In the genomic region with DNA sequence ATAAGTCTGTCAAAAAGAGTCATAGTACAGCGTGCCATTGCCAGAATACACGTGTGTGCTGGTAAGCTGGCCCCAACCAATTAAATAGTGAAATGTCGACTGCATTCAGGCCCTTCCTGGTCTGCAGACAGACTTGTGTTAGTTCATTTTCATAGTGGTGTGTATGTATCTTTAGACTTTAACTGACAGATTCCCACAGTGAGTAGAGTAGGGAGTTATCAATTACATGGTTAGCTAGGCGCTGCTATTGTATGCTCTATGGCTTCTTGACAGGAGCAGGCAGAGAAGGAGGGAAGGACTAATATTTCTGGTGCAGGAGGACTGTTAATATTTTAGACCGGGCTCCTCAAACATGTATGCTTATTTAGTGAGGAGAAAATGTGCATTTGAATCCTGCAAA, we compare ENCODE assay signal across 28 cellular contexts.
A peak's percentile ranks its signal among the peaks of the same experiment; 100 is the strongest.
DNase-seq lines count a peak whose midpoint lies in the region; ATAC-seq, FAIRE-seq and TF ChIP-seq lines count a peak whose summit lies in the region.
"Had no signal": no experiment of that assay in that cellular context is flagged by ENCODE, and none has a peak within 500 bp of the region (broad histone marks: within the 10 kb centered on the region; RNA-seq: fewer than 3 reads in every experiment).

No MANE protein-coding gene starts in this region.

- DNase-seq in adipocyte (ENCODE audit: low read depth) (no peak), neural progenitor cell (ENCODE audit: low spot score) (no peak), omental fat pad (ENCODE audit: low spot score) (no peak), pancreas (no peak), BE2C (no peak), MV-4-11 (lab: John Stamatoyannopoulos, UW) (no peak)
- DNase-seq: AML-193; C1 segment of cervical spinal cord; CD4-positive, alpha-beta memory T cell; CD4-positive, CD25-positive, alpha-beta regulatory T cell; CD8-positive, alpha-beta memory T cell; COR-L47; DMS 273 treated with DMSO at 0.1 percent for 48 hours; DMS153; DMS53; DMS79; DND-41; EL; GDM1 had no signal

- no peaks in the 10 kb centered on the region for H3K36me3 Mint-ChIP-seq in neural progenitor cell
- H3K36me3 Mint-ChIP-seq: CD14-positive monocyte had no signal

- H3K9me3 ChIP-seq in adipocyte (ENCODE audit: control insufficient read depth, low read length): peaks cover 4% of the 10 kb centered on the region
- H3K9me3 ChIP-seq in neural cell (ENCODE audit: low read length): no peaks in the 10 kb centered on the region
- no peaks in the 10 kb centered on the region for H3K9me3 ChIP-seq in neural progenitor cell (ENCODE audit: low read depth)
- no peaks in the 10 kb centered on the region for H3K9me3 ChIP-seq in pancreas
- H3K9me3 ChIP-seq in BE2C: no peaks in the 10 kb centered on the region
- H3K9me3 ChIP-seq: A549, BLaER1 had no signal

- no peak overlapping the region for H3K4me3 Mint-ChIP-seq in neural progenitor cell
- H3K4me3 Mint-ChIP-seq: B cell; CD14-positive monocyte; CD4-positive, alpha-beta memory T cell; CD4-positive, CD25-positive, alpha-beta regulatory T cell; CD8-positive, alpha-beta memory T cell had no signal

- H3K9ac ChIP-seq in adipocyte (ENCODE audit: low read length) (peak overlapping the region; percentile 0), neural cell (ENCODE audit: low read length) (no peak overlapping the region), neural progenitor cell (no peak overlapping the region)
- H3K9ac ChIP-seq: BLaER1 had no signal

- FAIRE-seq in pancreas (lab: Jason Lieb, UNC): no peak
- FAIRE-seq: A549, GM12878, GM12892, GM18507 had no signal

- TF ChIP-seq CTCF in neural cell (IDR thresholded peaks at IDR 0.05; ENCODE audit: poor library complexity, severe bottlenecking) (no peak), neural progenitor cell (IDR thresholded peaks at IDR 0.05) (no peak), omental fat pad (IDR thresholded peaks at IDR 0.05) (no peak), pancreas (IDR thresholded peaks at IDR 0.05) (no peak), BE2C (IDR thresholded peaks at IDR 0.05; ENCODE audit: low read depth, low read length) (no peak)

- intact Hi-C loops in pancreas (cut with DNase I): no loop called here

- H3K9me3 Mint-ChIP-seq in neural progenitor cell: peaks cover 8% of the 10 kb centered on the region

- H4K20me1 ChIP-seq in neural cell (ENCODE audit: insufficient read depth) (no peaks in the 10 kb centered on the region), neural progenitor cell (ENCODE audit: low read depth) (no peaks in the 10 kb centered on the region)
- H4K20me1 ChIP-seq: BLaER1 had no signal

- H3K27ac ChIP-seq in neural cell (ENCODE audit: low read length): peak overlapping the region; percentile 42
- no peak overlapping the region for H3K27ac ChIP-seq in neural progenitor cell
- H3K27ac ChIP-seq in pancreas: no peak overlapping the region
- H3K27ac ChIP-seq: 22Rv1, A549, BLaER1 had no signal

- H3K4me1 Mint-ChIP-seq in neural progenitor cell: peaks cover 17% of the 10 kb centered on the region
- H3K4me1 Mint-ChIP-seq: B cell; CD14-positive monocyte; CD4-positive, CD25-positive, alpha-beta regulatory T cell; CD8-positive, alpha-beta memory T cell had no signal

- H2AFZ ChIP-seq in neural cell (ENCODE audit: low read depth, low read length): no peak overlapping the region
- no peak overlapping the region for H2AFZ ChIP-seq in neural progenitor cell (replicated peaks)

- H3K27me3 ChIP-seq in adipocyte (replicated peaks; ENCODE audit: control insufficient read depth, insufficient read depth, low read length): no peaks in the 10 kb centered on the region
- H3K27me3 ChIP-seq in neural cell (ENCODE audit: insufficient read depth, low read depth, low read length): no peaks in the 10 kb centered on the region
- no peaks in the 10 kb centered on the region for H3K27me3 ChIP-seq in neural progenitor cell
- no peaks in the 10 kb centered on the region for H3K27me3 ChIP-seq in pancreas
- H3K27me3 ChIP-seq in BE2C: no peaks in the 10 kb centered on the region
- H3K27me3 ChIP-seq: BLaER1 had no signal

- H3K27ac Mint-ChIP-seq in neural progenitor cell: peak overlapping the region; percentile 12
- H3K27ac Mint-ChIP-seq: B cell; CD14-positive monocyte; CD4-positive, alpha-beta memory T cell; CD4-positive, CD25-positive, alpha-beta regulatory T cell; CD8-positive, alpha-beta memory T cell had no signal

- no peaks in the 10 kb centered on the region for H3K27me3 Mint-ChIP-seq in neural progenitor cell (ENCODE audit: insufficient read depth, low read depth)
- H3K27me3 Mint-ChIP-seq: B cell; CD4-positive, alpha-beta memory T cell; CD4-positive, CD25-positive, alpha-beta regulatory T cell; CD8-positive, alpha-beta memory T cell had no signal

- H3K79me2 ChIP-seq in neural cell (replicated peaks; ENCODE audit: insufficient read depth, low read length) (no peaks in the 10 kb centered on the region), neural progenitor cell (ENCODE audit: low read depth) (no peaks in the 10 kb centered on the region)

- H3K4me2 ChIP-seq in neural cell (ENCODE audit: low read length) (peak overlapping the region; percentile 42), neural progenitor cell (no peak overlapping the region)
- H3K4me2 ChIP-seq: A549, BLaER1 had no signal

- TF ChIP-seq RAD21 in neural cell (conservative IDR thresholded peaks at IDR 0.05): no peak

- H3F3A ChIP-seq in neural cell (ENCODE audit: insufficient read depth, low read length, poor library complexity, severe bottlenecking) (no peaks in the 10 kb centered on the region), neural progenitor cell (ENCODE audit: low read depth) (no peaks in the 10 kb centered on the region)

- H3K9me2 ChIP-seq in neural cell (ENCODE audit: insufficient read depth, low read length): no peaks in the 10 kb centered on the region

- H3K36me3 ChIP-seq in adipocyte (ENCODE audit: control insufficient read depth, insufficient read depth, low read length, severe bottlenecking) (no peaks in the 10 kb centered on the region), neural cell (ENCODE audit: insufficient read depth, low read length) (no peaks in the 10 kb centered on the region), neural progenitor cell (no peaks in the 10 kb centered on the region), pancreas (no peaks in the 10 kb centered on the region), BE2C (no peaks in the 10 kb centered on the region)
- H3K36me3 ChIP-seq: BLaER1 had no signal

- ATAC-seq in omental fat pad (ENCODE audit: low FRiP score) (peak; percentile 38), pancreas (no peak)
- ATAC-seq: A549, GM12878 had no signal

- peak; percentile 61 for TF ChIP-seq EP300 in neural cell (conservative IDR thresholded peaks at IDR 0.05; ENCODE audit: poor library complexity, severe bottlenecking)

- 84 to 91% methylated on average over 5 of the region's 5 CpGs for WGBS in pancreas, 2 donors

- H3K4me3 ChIP-seq in adipocyte (ENCODE audit: low read length) (no peak overlapping the region), neural cell (ENCODE audit: low read length) (no peak overlapping the region), neural progenitor cell (no peak overlapping the region), pancreas (no peak overlapping the region), BE2C (ENCODE audit: low read depth, low read length) (no peak overlapping the region)
- H3K4me3 ChIP-seq: A549, BLaER1, GM12878 had no signal

- H3K4me1 ChIP-seq in adipocyte (ENCODE audit: control insufficient read depth, insufficient read depth, low read length) (peaks cover 21% of the 10 kb centered on the region), neural progenitor cell (no peaks in the 10 kb centered on the region), pancreas (no peaks in the 10 kb centered on the region), BE2C (no peaks in the 10 kb centered on the region)
- H3K4me1 ChIP-seq: A549, BLaER1 had no signal

TF ChIP-seq in neural cell, 6 proteins besides CTCF, POLR2A, EP300 and RAD21:
- TF ChIP-seq, protein P1, sequence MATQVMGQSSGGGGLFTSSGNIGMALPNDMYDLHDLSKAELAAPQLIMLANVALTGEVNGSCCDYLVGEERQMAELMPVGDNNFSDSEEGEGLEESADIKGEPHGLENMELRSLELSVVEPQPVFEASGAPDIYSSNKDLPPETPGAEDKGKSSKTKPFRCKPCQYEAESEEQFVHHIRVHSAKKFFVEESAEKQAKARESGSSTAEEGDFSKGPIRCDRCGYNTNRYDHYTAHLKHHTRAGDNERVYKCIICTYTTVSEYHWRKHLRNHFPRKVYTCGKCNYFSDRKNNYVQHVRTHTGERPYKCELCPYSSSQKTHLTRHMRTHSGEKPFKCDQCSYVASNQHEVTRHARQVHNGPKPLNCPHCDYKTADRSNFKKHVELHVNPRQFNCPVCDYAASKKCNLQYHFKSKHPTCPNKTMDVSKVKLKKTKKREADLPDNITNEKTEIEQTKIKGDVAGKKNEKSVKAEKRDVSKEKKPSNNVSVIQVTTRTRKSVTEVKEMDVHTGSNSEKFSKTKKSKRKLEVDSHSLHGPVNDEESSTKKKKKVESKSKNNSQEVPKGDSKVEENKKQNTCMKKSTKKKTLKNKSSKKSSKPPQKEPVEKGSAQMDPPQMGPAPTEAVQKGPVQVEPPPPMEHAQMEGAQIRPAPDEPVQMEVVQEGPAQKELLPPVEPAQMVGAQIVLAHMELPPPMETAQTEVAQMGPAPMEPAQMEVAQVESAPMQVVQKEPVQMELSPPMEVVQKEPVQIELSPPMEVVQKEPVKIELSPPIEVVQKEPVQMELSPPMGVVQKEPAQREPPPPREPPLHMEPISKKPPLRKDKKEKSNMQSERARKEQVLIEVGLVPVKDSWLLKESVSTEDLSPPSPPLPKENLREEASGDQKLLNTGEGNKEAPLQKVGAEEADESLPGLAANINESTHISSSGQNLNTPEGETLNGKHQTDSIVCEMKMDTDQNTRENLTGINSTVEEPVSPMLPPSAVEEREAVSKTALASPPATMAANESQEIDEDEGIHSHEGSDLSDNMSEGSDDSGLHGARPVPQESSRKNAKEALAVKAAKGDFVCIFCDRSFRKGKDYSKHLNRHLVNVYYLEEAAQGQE (IDR thresholded peaks at IDR 0.05; ENCODE audit: borderline replicate concordance): no peak
- no peak for TF ChIP-seq MXI1 (conservative IDR thresholded peaks at IDR 0.05; ENCODE audit: poor library complexity, severe bottlenecking)
- TF ChIP-seq POLR2AphosphoS5 (IDR thresholded peaks at IDR 0.05): peak; percentile 73
- TF ChIP-seq TAF1 (IDR thresholded peaks at IDR 0.05; ENCODE audit: low read depth): no peak
- no peak for TF ChIP-seq SMC3 (conservative IDR thresholded peaks at IDR 0.05; ENCODE audit: poor library complexity)
- TF ChIP-seq EZH2 (IDR thresholded peaks at IDR 0.05; ENCODE audit: borderline replicate concordance, insufficient read depth, low read length, poor library complexity, severe bottlenecking): no peak
